ENCODE assay signal across 8 cellular contexts in the genomic region with DNA sequence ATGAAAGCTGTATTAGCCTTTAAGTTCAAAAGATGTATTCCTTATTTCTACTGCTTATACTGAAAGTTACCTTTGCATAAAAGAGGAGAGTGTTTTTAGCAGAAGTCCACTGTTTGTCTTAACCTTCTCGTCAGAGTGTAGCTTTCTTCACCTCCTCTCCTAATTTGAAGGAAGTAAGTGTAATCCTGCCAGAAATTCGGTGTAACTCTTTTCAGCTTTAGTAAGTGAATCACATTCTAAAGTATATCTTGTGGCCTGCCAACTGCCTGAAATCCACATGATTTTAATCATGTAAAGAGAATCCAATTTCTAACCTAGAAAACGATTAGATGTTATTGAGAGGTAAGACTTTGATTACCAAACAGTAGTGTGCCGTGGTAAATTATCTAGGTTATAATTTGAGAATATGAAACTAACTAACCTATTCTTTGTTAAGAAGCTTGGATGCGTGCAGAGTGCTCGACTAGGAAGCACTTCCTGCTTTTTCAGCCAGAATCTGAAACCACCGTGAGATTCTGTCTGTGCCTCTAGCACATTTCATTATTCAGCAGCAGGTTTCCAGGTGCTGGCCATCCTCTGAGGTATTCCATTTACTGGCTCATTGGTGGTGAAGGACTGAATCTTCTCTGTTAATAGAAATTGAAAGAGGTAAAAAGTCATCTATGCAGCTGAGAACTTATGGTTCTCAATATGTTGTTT. TPM values are rescaled to one million over a fixed set of nuclear protein-coding genes. Genes with fewer than 3 reads are reported as not detected.
A peak's percentile ranks its signal among the peaks of the same experiment; 100 is the strongest.
DNase-seq lines count a peak whose midpoint lies in the region; ATAC-seq and TF ChIP-seq lines count a peak whose summit lies in the region.

No MANE protein-coding gene starts in this region.

- TF ChIP-seq CTCF in psoas muscle (IDR thresholded peaks at IDR 0.05) (no peak), GM10266 (IDR thresholded peaks at IDR 0.05; ENCODE audit: control insufficient read depth, insufficient read depth, low read depth, missing control alignments) (no peak)

- no peaks in the 10 kb centered on the region for H3K9me3 Mint-ChIP-seq in activated T-helper 2 cell treated with anti-CD3 and anti-CD28 coated beads, Interferon-gamma antibody, Interleukin-2, Interleukin-4, amounts not matched to agents 10 μg/mL and 5 μg/mL and 100 μg/mL, durations not matched to agents 14 hours and 24 hours and 36 hours

- WGBS in psoas muscle, 3 donors = 36 to 51% (median 40%) methylated on average over 7 of the region's 7 CpGs

- no peak overlapping the region for H3K4me3 ChIP-seq in psoas muscle

- H3K4me1 ChIP-seq in psoas muscle = peaks cover 81% of the 10 kb centered on the region

- H3K27me3 Mint-ChIP-seq in activated T-helper 2 cell treated with anti-CD3 and anti-CD28 coated beads, Interferon-gamma antibody, Interleukin-2, Interleukin-4, amounts not matched to agents 10 μg/mL and 5 μg/mL and 100 μg/mL, durations not matched to agents 14 hours and 24 hours and 36 hours (ENCODE audit: low read depth) = no peaks in the 10 kb centered on the region

- peaks cover 3 to 79% of the 10 kb centered on the region in 2 donors for H3K36me3 ChIP-seq in psoas muscle (ENCODE audit: insufficient read depth in 1 of 2, low read depth in 1 of 2)

- intact Hi-C loops in activated T-helper 2 cell treated with anti-CD3 and anti-CD28 coated beads, Interferon-gamma antibody, Interleukin-2, Interleukin-4, amounts not matched to agents 10 μg/mL and 5 μg/mL and 100 μg/mL, durations not matched to agents 14 hours and 24 hours and 36 hours (cut with micrococcal nuclease) = no loop called here
- intact Hi-C loops in psoas muscle (cut with DNase I) = no loop called here

- H3K9me3 ChIP-seq in psoas muscle = no peaks in the 10 kb centered on the region

- H3K27ac ChIP-seq in psoas muscle = peak overlapping the region; percentile 92

- H3K27ac Mint-ChIP-seq in activated T-helper 2 cell treated with anti-CD3 and anti-CD28 coated beads, Interferon-gamma antibody, Interleukin-2, Interleukin-4, amounts not matched to agents 10 μg/mL and 5 μg/mL and 100 μg/mL, durations not matched to agents 14 hours and 24 hours and 36 hours = peak overlapping the region; percentile 42

- H3K4me3 Mint-ChIP-seq in activated T-helper 2 cell treated with anti-CD3 and anti-CD28 coated beads, Interferon-gamma antibody, Interleukin-2, Interleukin-4, amounts not matched to agents 10 μg/mL and 5 μg/mL and 100 μg/mL, durations not matched to agents 14 hours and 24 hours and 36 hours (ENCODE audit: low read depth) = no peak overlapping the region

- peak; percentile 7 for DNase-seq in SKM-1 treated with dmso at 0.1 percent for 144 hours (lab: John Stamatoyannopoulos, UW; ENCODE audit: unreplicated experiment)
- DNase-seq in SKM-1 (lab: John Stamatoyannopoulos, UW; ENCODE audit: unreplicated experiment) = no peak
- DNase-seq in activated T-helper 2 cell treated with anti-CD3 and anti-CD28 coated beads, Interferon-gamma antibody, Interleukin-2, Interleukin-4, amounts not matched to agents 10 μg/mL and 5 μg/mL and 100 μg/mL, durations not matched to agents 14 hours and 24 hours and 36 hours (ENCODE audit: low spot score) = no peak
- no peak for DNase-seq in psoas muscle
- DNase-seq in DMS53 (lab: John Stamatoyannopoulos, UW) = no peak
- DNase-seq in GM10266 (ENCODE audit: extremely low spot score) = no peak

- no peaks in the 10 kb centered on the region for H3K27me3 ChIP-seq in psoas muscle (ENCODE audit: insufficient read depth in 3 of 3, low read length in 2 of 3)

- H3K4me1 Mint-ChIP-seq in activated T-helper 2 cell treated with anti-CD3 and anti-CD28 coated beads, Interferon-gamma antibody, Interleukin-2, Interleukin-4, amounts not matched to agents 10 μg/mL and 5 μg/mL and 100 μg/mL, durations not matched to agents 14 hours and 24 hours and 36 hours (ENCODE audit: low read depth) = peaks cover 29% of the 10 kb centered on the region

- ATAC-seq in HG03139 (IDR thresholded peaks at IDR 0.05; ENCODE audit: unreplicated experiment) (peak; percentile 38), psoas muscle (no peak), GM21786 (IDR thresholded peaks at IDR 0.05; ENCODE audit: unreplicated experiment) (no peak)

- H3K36me3 Mint-ChIP-seq in activated T-helper 2 cell treated with anti-CD3 and anti-CD28 coated beads, Interferon-gamma antibody, Interleukin-2, Interleukin-4, amounts not matched to agents 10 μg/mL and 5 μg/mL and 100 μg/mL, durations not matched to agents 14 hours and 24 hours and 36 hours (ENCODE audit: low read depth) = peaks cover 71% of the 10 kb centered on the region

RNA-seq across cellular contexts. Expression of a gene that starts 7.5 kb away (rescaled TPM):
- total RNA-seq in activated T-helper 2 cell treated with anti-CD3 and anti-CD28 coated beads, Interferon-gamma antibody, Interleukin-2, Interleukin-4, amounts not matched to agents 10 μg/mL and 5 μg/mL and 100 μg/mL, durations not matched to agents 14 hours and 24 hours and 36 hours = 25.2 and 25.3 TPM in 2 replicates
- total RNA-seq in psoas muscle = 100 to 1,000 TPM; 305 to 550 (median 419) TPM
- polyA plus RNA-seq in psoas muscle = 100 to 1,000 TPM; 164 to 373 (median 338) TPM

Comparison
In these comparisons a context has a peak if more than half of its experiments do, and no peak if none do; other contexts are left out.
1. RNA of a gene that starts 7.5 kb away (total RNA-seq): 305 to 550 TPM in psoas muscle; 25.2 to 25.3 TPM in activated T-helper 2 cell treated with anti-CD3 and anti-CD28 coated beads, Interferon-gamma antibody, Interleukin-2, Interleukin-4, amounts not matched to agents 10 μg/mL and 5 μg/mL and 100 μg/mL, durations not matched to agents 14 hours and 24 hours and 36 hours; every median in the first group is over 10 times any median in the second.